10 cellular contexts compared by ENCODE assay signal in genomic region chr19:16118489-16119033, GRCh38. TPM values are rescaled to one million over a fixed set of nuclear protein-coding genes. Genes with fewer than 3 reads are reported as not detected.
DNase-seq lines count a peak whose midpoint lies in the region; ATAC-seq and TF ChIP-seq lines count a peak whose summit lies in the region.
"Had no signal": no experiment of that assay in that cellular context is flagged by ENCODE, and none has a peak within 500 bp of the region (broad histone marks: within the 10 kb centered on the region; RNA-seq: fewer than 3 reads in every experiment).

No MANE protein-coding gene starts in this region.

- intact Hi-C loops in activated T-helper 2 cell treated with anti-CD3 and anti-CD28 coated beads, Interferon-gamma antibody, Interleukin-2, Interleukin-4, amounts not matched to agents 10 μg/mL and 5 μg/mL and 100 μg/mL, durations not matched to agents 14 hours and 24 hours and 36 hours (cut with micrococcal nuclease), result loop anchor here (1.0 to 2.0 kb wide), 5 partner anchors 7 to 64 kb away; partner anchors contain the start of genes HSH2D and RAB8A

- peaks cover 54% of the 10 kb centered on the region for H3K4me1 Mint-ChIP-seq in activated T-helper 2 cell treated with anti-CD3 and anti-CD28 coated beads, Interferon-gamma antibody, Interleukin-2, Interleukin-4, amounts not matched to agents 10 μg/mL and 5 μg/mL and 100 μg/mL, durations not matched to agents 14 hours and 24 hours and 36 hours (ENCODE audit: low read depth)
- H3K4me1 Mint-ChIP-seq in glutamatergic neuron (ENCODE audit: low read depth, unreplicated experiment), result no peaks in the 10 kb centered on the region

- DNase-seq in activated T-helper 2 cell treated with anti-CD3 and anti-CD28 coated beads, Interferon-gamma antibody, Interleukin-2, Interleukin-4, amounts not matched to agents 10 μg/mL and 5 μg/mL and 100 μg/mL, durations not matched to agents 14 hours and 24 hours and 36 hours (ENCODE audit: low spot score), result peak; percentile 45
- peak; percentile 38 to 56 for DNase-seq in stimulated activated CD4-positive, alpha-beta T cell treated with anti-CD3 and anti-CD28 coated beads, Interleukin-15, amount 100 ng/mL, for 48 hours (ENCODE audit: low read depth in 2 of 2)
- no peak for DNase-seq in glutamatergic neuron
- no peak for DNase-seq in HuH-7 (ENCODE audit: low spot score)
- DNase-seq in NCI-H2107 (lab: John Stamatoyannopoulos, UW), result no peak

- peak overlapping the region; percentile 72 for H3K4me3 Mint-ChIP-seq in activated T-helper 2 cell treated with anti-CD3 and anti-CD28 coated beads, Interferon-gamma antibody, Interleukin-2, Interleukin-4, amounts not matched to agents 10 μg/mL and 5 μg/mL and 100 μg/mL, durations not matched to agents 14 hours and 24 hours and 36 hours (ENCODE audit: low read depth)
- no peak overlapping the region for H3K4me3 Mint-ChIP-seq in glutamatergic neuron (ENCODE audit: unreplicated experiment)

- no peaks in the 10 kb centered on the region for H3K9me3 Mint-ChIP-seq in activated T-helper 2 cell treated with anti-CD3 and anti-CD28 coated beads, Interferon-gamma antibody, Interleukin-2, Interleukin-4, amounts not matched to agents 10 μg/mL and 5 μg/mL and 100 μg/mL, durations not matched to agents 14 hours and 24 hours and 36 hours
- peaks cover 3% of the 10 kb centered on the region for H3K9me3 Mint-ChIP-seq in glutamatergic neuron (ENCODE audit: unreplicated experiment)

- peak; percentile 62 for ATAC-seq in GM19467 (IDR thresholded peaks at IDR 0.05; ENCODE audit: unreplicated experiment)
- peak; percentile 45 for ATAC-seq in HG03469 (IDR thresholded peaks at IDR 0.05; ENCODE audit: unreplicated experiment)

- H3K27me3 Mint-ChIP-seq in activated T-helper 2 cell treated with anti-CD3 and anti-CD28 coated beads, Interferon-gamma antibody, Interleukin-2, Interleukin-4, amounts not matched to agents 10 μg/mL and 5 μg/mL and 100 μg/mL, durations not matched to agents 14 hours and 24 hours and 36 hours (ENCODE audit: low read depth), result no peaks in the 10 kb centered on the region
- H3K27me3 Mint-ChIP-seq in glutamatergic neuron (ENCODE audit: unreplicated experiment), result no peaks in the 10 kb centered on the region

- H3K36me3 Mint-ChIP-seq in activated T-helper 2 cell treated with anti-CD3 and anti-CD28 coated beads, Interferon-gamma antibody, Interleukin-2, Interleukin-4, amounts not matched to agents 10 μg/mL and 5 μg/mL and 100 μg/mL, durations not matched to agents 14 hours and 24 hours and 36 hours (ENCODE audit: low read depth), result peaks cover 86% of the 10 kb centered on the region
- no peaks in the 10 kb centered on the region for H3K36me3 Mint-ChIP-seq in glutamatergic neuron (ENCODE audit: unreplicated experiment)

- H3K4me3 ChIP-seq in GM08714 (ENCODE audit: low read length), result peak overlapping the region; percentile 4; the same call in 1 of the 2 replicates

- no peak for TF ChIP-seq CTCF in glutamatergic neuron (IDR thresholded peaks at IDR 0.05; ENCODE audit: partially characterized antibody, unreplicated experiment)

- peak overlapping the region; percentile 95 for H3K27ac Mint-ChIP-seq in activated T-helper 2 cell treated with anti-CD3 and anti-CD28 coated beads, Interferon-gamma antibody, Interleukin-2, Interleukin-4, amounts not matched to agents 10 μg/mL and 5 μg/mL and 100 μg/mL, durations not matched to agents 14 hours and 24 hours and 36 hours
- H3K27ac Mint-ChIP-seq in glutamatergic neuron (ENCODE audit: unreplicated experiment), result no peak overlapping the region

RNA-seq across cellular contexts. Expression of gene RAB8A, which starts 6.9 kb away (rescaled TPM):
- 256 and 261 TPM in 2 replicates for total RNA-seq in activated T-helper 2 cell treated with anti-CD3 and anti-CD28 coated beads, Interferon-gamma antibody, Interleukin-2, Interleukin-4, amounts not matched to agents 10 μg/mL and 5 μg/mL and 100 μg/mL, durations not matched to agents 14 hours and 24 hours and 36 hours
- total RNA-seq in glutamatergic neuron (ENCODE audit: unreplicated experiment), result 58.9 TPM

RNA-seq across cellular contexts. Expression of gene HSH2D, which starts 24.9 kb away (rescaled TPM):
- 42.3 and 43.5 TPM in 2 replicates for total RNA-seq in activated T-helper 2 cell treated with anti-CD3 and anti-CD28 coated beads, Interferon-gamma antibody, Interleukin-2, Interleukin-4, amounts not matched to agents 10 μg/mL and 5 μg/mL and 100 μg/mL, durations not matched to agents 14 hours and 24 hours and 36 hours
- total RNA-seq in glutamatergic neuron (ENCODE audit: unreplicated experiment), result not detected
- total RNA-seq: astrocyte had no signal

RNA-seq across cellular contexts. Expression of gene TPM4, which starts 42.3 kb away (rescaled TPM):
- 507 and 520 TPM in 2 replicates for total RNA-seq in activated T-helper 2 cell treated with anti-CD3 and anti-CD28 coated beads, Interferon-gamma antibody, Interleukin-2, Interleukin-4, amounts not matched to agents 10 μg/mL and 5 μg/mL and 100 μg/mL, durations not matched to agents 14 hours and 24 hours and 36 hours
- 310 TPM for total RNA-seq in glutamatergic neuron (ENCODE audit: unreplicated experiment)

RNA-seq across cellular contexts. Expression of gene CIB3, which starts 54.8 kb away (rescaled TPM):
- not detected in 2 replicates for total RNA-seq in activated T-helper 2 cell treated with anti-CD3 and anti-CD28 coated beads, Interferon-gamma antibody, Interleukin-2, Interleukin-4, amounts not matched to agents 10 μg/mL and 5 μg/mL and 100 μg/mL, durations not matched to agents 14 hours and 24 hours and 36 hours
- total RNA-seq in glutamatergic neuron (ENCODE audit: unreplicated experiment), result not detected
- total RNA-seq: astrocyte, H1 had no signal

Comparison
In these comparisons a context has a peak if more than half of its experiments do, and no peak if none do; other contexts are left out.
1. DNase-seq: peak in activated T-helper 2 cell treated with anti-CD3 and anti-CD28 coated beads, Interferon-gamma antibody, Interleukin-2, Interleukin-4, amounts not matched to agents 10 μg/mL and 5 μg/mL and 100 μg/mL, durations not matched to agents 14 hours and 24 hours and 36 hours (single experiment) and stimulated activated CD4-positive, alpha-beta T cell treated with anti-CD3 and anti-CD28 coated beads, Interleukin-15, amount 100 ng/mL, for 48 hours (2 of 2); none in glutamatergic neuron (single experiment), HuH-7 (single experiment) and NCI-H2107 (single experiment).
2. RNA of gene HSH2D, which starts 24.9 kb away (total RNA-seq): 42.3 to 43.5 TPM in activated T-helper 2 cell treated with anti-CD3 and anti-CD28 coated beads, Interferon-gamma antibody, Interleukin-2, Interleukin-4, amounts not matched to agents 10 μg/mL and 5 μg/mL and 100 μg/mL, durations not matched to agents 14 hours and 24 hours and 36 hours; not detected in glutamatergic neuron (single experiment); every median in the first group is over 10 times any median in the second.